12 cellular contexts compared by ENCODE assay signal in the genomic region with DNA sequence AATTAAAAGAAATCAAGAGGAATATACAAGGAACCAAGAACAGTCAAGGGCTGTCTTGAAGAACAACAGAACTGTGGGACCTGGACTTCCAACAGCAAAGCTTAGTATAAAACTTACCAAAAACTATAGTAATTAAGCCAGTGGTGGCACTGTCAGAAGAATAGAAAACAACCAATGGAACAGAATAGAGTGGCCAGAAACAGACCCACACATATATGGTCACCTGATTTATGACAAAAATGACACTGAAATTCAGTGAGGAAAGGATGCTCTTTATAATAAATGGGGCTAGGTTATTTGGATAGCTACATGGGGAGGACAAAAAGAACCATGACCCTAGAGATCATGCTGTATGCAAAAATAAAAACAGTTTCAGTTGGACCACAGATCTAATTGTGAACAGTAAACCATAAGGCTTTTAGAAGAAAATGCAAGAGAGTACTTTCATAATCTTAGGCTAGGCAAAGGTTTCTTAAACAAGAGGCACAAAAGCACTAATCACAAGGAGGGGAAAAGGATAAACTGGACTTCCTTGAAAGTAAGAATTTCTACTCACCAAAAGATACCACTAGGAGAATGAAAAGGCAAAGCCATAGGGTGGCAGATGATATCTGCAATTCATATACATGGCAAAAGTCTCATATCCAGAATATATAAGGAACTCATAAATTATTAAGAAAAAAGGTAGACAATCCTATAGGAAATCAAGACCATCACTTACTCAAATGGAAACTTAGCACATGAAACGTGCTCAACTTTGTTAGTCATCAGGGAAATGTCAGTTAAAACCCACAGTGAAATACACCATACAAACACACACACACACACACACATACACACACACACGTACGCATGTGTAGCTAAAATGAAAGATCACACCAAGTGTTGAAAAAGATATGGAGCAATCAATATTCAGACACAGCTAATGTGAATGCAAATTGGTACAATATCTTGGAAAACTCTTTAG. TPM values are rescaled to one million over a fixed set of nuclear protein-coding genes. Genes with fewer than 3 reads are reported as not detected.
DNase-seq lines count a peak whose midpoint lies in the region; ATAC-seq, FAIRE-seq and TF ChIP-seq lines count a peak whose summit lies in the region.
"Had no signal": no experiment of that assay in that cellular context is flagged by ENCODE, and none has a peak within 500 bp of the region (broad histone marks: within the 10 kb centered on the region; RNA-seq: fewer than 3 reads in every experiment).

No MANE protein-coding gene starts in this region.

- peaks cover 46% of the 10 kb centered on the region for H3K36me3 Mint-ChIP-seq in T-helper 2 cell treated with Interferon-gamma antibody and Interleukin-4, amounts not matched to agents 5 μg/mL and 100 μg/mL, for 36 hours (ENCODE audit: low read depth)
- peaks cover 6% of the 10 kb centered on the region for H3K36me3 Mint-ChIP-seq in T-helper 17 cell (ENCODE audit: low read depth)

- H3K4me3 Mint-ChIP-seq in T-helper 2 cell treated with Interferon-gamma antibody and Interleukin-4, amounts not matched to agents 5 μg/mL and 100 μg/mL, for 36 hours, result peak overlapping the region; percentile 7
- no peak overlapping the region for H3K4me3 Mint-ChIP-seq in T-helper 17 cell
- H3K4me3 Mint-ChIP-seq: central memory CD8-positive, alpha-beta T cell had no signal

- H3K27ac ChIP-seq in testis, result no peak overlapping the region
- no peak overlapping the region for H3K27ac ChIP-seq in small intestine (ENCODE audit: low read depth in 1 of 2, low read length in 1 of 2)

- intact Hi-C loops in testis (cut with DNase I; ENCODE audit: low total_unique reads), result no loop called here

- FAIRE-seq in small intestine (lab: Jason Lieb, UNC), result no peak
- FAIRE-seq: TTC549 had no signal

- H3K27me3 ChIP-seq in testis (no peaks in the 10 kb centered on the region), small intestine (ENCODE audit: control insufficient read depth in 2 of 2, insufficient read depth in 2 of 2, low read length in 2 of 2) (no peaks in the 10 kb centered on the region)

- H3K4me3 ChIP-seq in testis, result no peak overlapping the region
- no peak overlapping the region for H3K4me3 ChIP-seq in small intestine (ENCODE audit: low read depth in 1 of 2, low read length in 2 of 2)

- H3K27ac Mint-ChIP-seq in T-helper 2 cell treated with Interferon-gamma antibody and Interleukin-4, amounts not matched to agents 5 μg/mL and 100 μg/mL, for 36 hours, result peak overlapping the region; percentile 79
- no peak overlapping the region for H3K27ac Mint-ChIP-seq in T-helper 17 cell

- DNase-seq in activated naive CD4-positive, alpha-beta T cell treated with Interleukin-2 at 50 U/mL for 16 hours, result peak; percentile 19
- no peak for DNase-seq in activated naive CD4-positive, alpha-beta T cell (lab: John Stamatoyannopoulos, UW)
- peak; percentile 61 for DNase-seq in T-helper 2 cell treated with Interferon-gamma antibody and Interleukin-4, amounts not matched to agents 5 μg/mL and 100 μg/mL, for 36 hours (ENCODE audit: low spot score)
- DNase-seq in testis (no peak), T-helper 17 cell (no peak), small intestine (no peak), SKM-1 (lab: John Stamatoyannopoulos, UW; ENCODE audit: unreplicated experiment) (no peak)
- DNase-seq: NCI-H1694, nucleus accumbens had no signal

- WGBS in testis, 2 donors, result 85 to 88% methylated on average over 3 of the region's 3 CpGs
- WGBS in small intestine, 3 donors, result 71 to 89% (median 74%) methylated on average over 3 of the region's 3 CpGs

- no peaks in the 10 kb centered on the region for H3K36me3 ChIP-seq in testis (ENCODE audit: low read depth, missing control alignments)
- no peaks in the 10 kb centered on the region for H3K36me3 ChIP-seq in small intestine (ENCODE audit: control insufficient read depth in 2 of 2, insufficient read depth in 2 of 2, low read length in 2 of 2)

- no peaks in the 10 kb centered on the region for H3K27me3 Mint-ChIP-seq in T-helper 2 cell treated with Interferon-gamma antibody and Interleukin-4, amounts not matched to agents 5 μg/mL and 100 μg/mL, for 36 hours (ENCODE audit: low read depth)
- H3K27me3 Mint-ChIP-seq in T-helper 17 cell, result no peaks in the 10 kb centered on the region
- H3K27me3 Mint-ChIP-seq: central memory CD8-positive, alpha-beta T cell had no signal

- H3K4me1 ChIP-seq in testis (no peaks in the 10 kb centered on the region), small intestine (ENCODE audit: control insufficient read depth in 2 of 2, insufficient read depth in 1 of 2, low read depth in 1 of 2, low read length in 1 of 2) (no peaks in the 10 kb centered on the region)

- H3K9me3 Mint-ChIP-seq in T-helper 2 cell treated with Interferon-gamma antibody and Interleukin-4, amounts not matched to agents 5 μg/mL and 100 μg/mL, for 36 hours, result no peaks in the 10 kb centered on the region
- H3K9me3 Mint-ChIP-seq: central memory CD8-positive, alpha-beta T cell had no signal

- ATAC-seq in HG02943 (IDR thresholded peaks at IDR 0.05; ENCODE audit: low read depth, unreplicated experiment), result peak; percentile 89
- ATAC-seq in T-helper 17 cell, result no peak

- H3K9me3 ChIP-seq in testis (no peaks in the 10 kb centered on the region), T-helper 17 cell (ENCODE audit: control insufficient read depth, low read length, poor library complexity, severe bottlenecking) (no peaks in the 10 kb centered on the region), small intestine (ENCODE audit: control insufficient read depth, low read depth) (no peaks in the 10 kb centered on the region)

- H3K4me1 Mint-ChIP-seq in T-helper 2 cell treated with Interferon-gamma antibody and Interleukin-4, amounts not matched to agents 5 μg/mL and 100 μg/mL, for 36 hours (ENCODE audit: low read depth), result peaks cover 57% of the 10 kb centered on the region
- peaks cover 18% of the 10 kb centered on the region for H3K4me1 Mint-ChIP-seq in T-helper 17 cell

- TF ChIP-seq POLR2A in testis (IDR thresholded peaks at IDR 0.05), result no peak

- TF ChIP-seq CTCF in testis (IDR thresholded peaks at IDR 0.05), result no peak

RNA-seq across cellular contexts. Expression of a gene that starts 20.8 kb away (rescaled TPM):
- total RNA-seq in testis (10 to 100 TPM; 19.3 to 22.0 TPM), T-helper 17 cell (10 to 100 TPM; 19.6 to 24.9 TPM)
- polyA plus RNA-seq in testis (ENCODE audit: insufficient read depth, low read depth, low replicate concordance) (43.6 TPM), small intestine (10 to 100 TPM in 1 of 3 donors, 1 to 10 TPM in 2; 4.0 to 15.9 (median 5.7) TPM)

Comparison
In these comparisons a context has a peak if more than half of its experiments do, and no peak if none do; other contexts are left out.
1. DNase-seq: peak in activated naive CD4-positive, alpha-beta T cell treated with Interleukin-2 at 50 U/mL for 16 hours (single experiment) and T-helper 2 cell treated with Interferon-gamma antibody and Interleukin-4, amounts not matched to agents 5 μg/mL and 100 μg/mL, for 36 hours (single experiment); none in activated naive CD4-positive, alpha-beta T cell (0 of 4), testis (single experiment), T-helper 17 cell (0 of 3), small intestine (single experiment) and SKM-1 (single experiment).